In the genomic region with DNA sequence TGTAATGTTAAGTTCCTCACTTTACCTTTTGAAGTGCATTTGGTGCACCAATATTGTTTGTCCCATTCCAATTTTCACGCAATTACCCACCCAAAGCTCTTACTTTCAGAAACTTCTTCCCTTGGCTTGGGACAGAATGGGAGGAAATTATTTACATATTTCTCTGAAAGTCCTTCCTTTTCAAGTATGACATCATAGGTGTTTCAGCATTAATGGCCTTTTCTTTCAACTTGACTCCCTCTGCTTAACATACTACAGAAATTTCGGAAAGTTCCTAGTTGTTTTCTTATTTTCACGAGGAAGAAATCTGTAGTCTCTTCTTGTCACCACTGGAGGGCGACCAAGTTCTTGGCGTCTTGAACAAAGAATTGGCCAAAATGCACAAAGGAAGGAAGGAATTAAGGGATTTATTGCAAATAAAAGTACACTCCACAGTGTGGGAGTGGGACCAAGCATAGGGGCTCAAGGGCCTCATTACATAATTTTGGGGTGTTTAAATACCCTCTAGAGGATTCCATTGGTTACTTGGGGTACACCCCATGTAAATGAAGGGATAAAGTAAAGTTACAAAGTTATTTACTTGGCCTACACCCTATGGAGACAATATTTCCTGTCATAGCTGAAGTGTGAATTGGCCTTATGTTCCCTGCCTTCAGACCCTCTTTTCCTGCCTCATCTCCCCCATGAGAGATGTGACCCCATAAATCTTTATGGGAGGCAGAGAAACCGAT, we compare ENCODE assay signal across 9 cellular contexts.
DNase-seq lines count a peak whose midpoint lies in the region; ATAC-seq lines count a peak whose summit lies in the region.
"Had no signal": no experiment of that assay in that cellular context is flagged by ENCODE, and none has a peak within 500 bp of the region (broad histone marks: within the 10 kb centered on the region; RNA-seq: fewer than 3 reads in every experiment).

No MANE protein-coding gene starts in this region.

- no peaks in the 10 kb centered on the region for H3K9me3 Mint-ChIP-seq in activated naive CD4-positive, alpha-beta T cell treated with anti-CD3 and anti-CD28 coated beads, Interleukin-2, amount 10 ng/mL, durations not matched to agents 7 days and 5 days
- H3K9me3 Mint-ChIP-seq: IgD-negative memory B cell had no signal

- H3K27ac Mint-ChIP-seq in activated naive CD4-positive, alpha-beta T cell treated with anti-CD3 and anti-CD28 coated beads, Interleukin-2, amount 10 ng/mL, durations not matched to agents 7 days and 5 days, result no peak overlapping the region
- H3K27ac Mint-ChIP-seq: IgD-negative memory B cell had no signal

- DNase-seq in GDM1 (lab: John Stamatoyannopoulos, UW) (peak; percentile 18), KG1 (lab: John Stamatoyannopoulos, UW) (peak; percentile 3), SK-N-MC (ENCODE audit: low read depth, low spot score) (peak; percentile 45), iPS DF 19.7 (ENCODE audit: low read depth, low spot score) (peak; percentile 15), DMS79 (lab: John Stamatoyannopoulos, UW) (no peak), sciatic nerve (ENCODE audit: low spot score) (no peak)
- DNase-seq in activated naive CD4-positive, alpha-beta T cell treated with anti-CD3 and anti-CD28 coated beads, Interleukin-2, amount 10 ng/mL, durations not matched to agents 7 days and 5 days, result no peak

- H3K9me3 ChIP-seq in SK-N-MC (ENCODE audit: low read depth, low read length), result no peaks in the 10 kb centered on the region

- CTCF ChIA-PET in activated naive CD4-positive, alpha-beta T cell treated with anti-CD3 and anti-CD28 coated beads, Interleukin-2, amount 10 ng/mL, durations not matched to agents 7 days and 5 days (lab: Charles Lee), result interaction anchor here (0.8 kb wide), 1 partner anchor 9 kb away, joined by 3 read pairs; no protein-coding TSS in a partner anchor

- H3K36me3 Mint-ChIP-seq in activated naive CD4-positive, alpha-beta T cell treated with anti-CD3 and anti-CD28 coated beads, Interleukin-2, amount 10 ng/mL, durations not matched to agents 7 days and 5 days, result no peaks in the 10 kb centered on the region
- H3K36me3 Mint-ChIP-seq: IgD-negative memory B cell had no signal

- H3K4me3 ChIP-seq in SK-N-MC, result 0 out of 2 replicates have a peak overlapping the region, but pooled peaks have one; percentile 2

- H3K27me3 Mint-ChIP-seq in activated naive CD4-positive, alpha-beta T cell treated with anti-CD3 and anti-CD28 coated beads, Interleukin-2, amount 10 ng/mL, durations not matched to agents 7 days and 5 days, result no peaks in the 10 kb centered on the region

- no peak overlapping the region for H3K4me3 Mint-ChIP-seq in activated naive CD4-positive, alpha-beta T cell treated with anti-CD3 and anti-CD28 coated beads, Interleukin-2, amount 10 ng/mL, durations not matched to agents 7 days and 5 days
- H3K4me3 Mint-ChIP-seq: IgD-negative memory B cell had no signal

- no peak overlapping the region for H3K27ac ChIP-seq in SK-N-MC

- ATAC-seq in HG03432 (IDR thresholded peaks at IDR 0.05; ENCODE audit: unreplicated experiment), result no peak
- no peak for ATAC-seq in sciatic nerve

- intact Hi-C loops in sciatic nerve (cut with DNase I), result no loop called here

- H3K9ac ChIP-seq in SK-N-MC (ENCODE audit: insufficient read length), result no peak overlapping the region

- no peaks in the 10 kb centered on the region for H3K36me3 ChIP-seq in SK-N-MC (ENCODE audit: insufficient read depth, low read length)

- H3K4me1 Mint-ChIP-seq in activated naive CD4-positive, alpha-beta T cell treated with anti-CD3 and anti-CD28 coated beads, Interleukin-2, amount 10 ng/mL, durations not matched to agents 7 days and 5 days, result no peaks in the 10 kb centered on the region
- H3K4me1 Mint-ChIP-seq: IgD-negative memory B cell had no signal

Comparison
In these comparisons a context has a peak if more than half of its experiments do, and no peak if none do; other contexts are left out.
1. DNase-seq: peak in GDM1 (single experiment), KG1 (single experiment), SK-N-MC (single experiment) and iPS DF 19.7 (single experiment); none in DMS79 (single experiment), sciatic nerve (single experiment) and activated naive CD4-positive, alpha-beta T cell treated with anti-CD3 and anti-CD28 coated beads, Interleukin-2, amount 10 ng/mL, durations not matched to agents 7 days and 5 days (single experiment).